26 cellular contexts compared by ENCODE assay signal in genomic region chr2:62326735-62327134, GRCh38.
"Had no signal": no experiment of that assay in that cellular context is flagged by ENCODE, and none has a peak within 500 bp of the region (broad histone marks: within the 10 kb centered on the region; RNA-seq: fewer than 3 reads in every experiment).

No MANE protein-coding gene starts in this region.

- H3K9me3 Mint-ChIP-seq: natural killer cell treated with Interleukin-12 subunit alpha and Interleukin-12 subunit beta and Interleukin-15 and Interleukin-18, amount 100 ng/mL, for 72 hours had no signal

- H3K36me3 ChIP-seq: ovary, right atrium auricular region, right lobe of liver, suprapubic skin, thoracic aorta, tibial artery, upper lobe of right lung had no signal

- FAIRE-seq: keratinocyte, urothelium cell line had no signal

- H3K9me3 ChIP-seq: ovary, right atrium auricular region, right lobe of liver, suprapubic skin, upper lobe of right lung had no signal

- H3K27ac Mint-ChIP-seq: mesothelial cell of epicardium; natural killer cell treated with Interleukin-12 subunit alpha and Interleukin-12 subunit beta and Interleukin-15 and Interleukin-18, amount 100 ng/mL, for 72 hours; progenitor cell of endocrine pancreas; stimulated activated naive B cell treated with anti-CD40 and anti-IgM and Interleukin-4, amounts not matched to agents 10 μg/mL and 1 μg/mL and 100 μg/mL, for 72 hours; stimulated activated naive CD8-positive, alpha-beta T cell treated with anti-CD3 and anti-CD28 coated beads, Interleukin-15, Interleukin-2, amounts not matched to agents 100 ng/mL and 50 ng/mL, for 24 hours had no signal

- ATAC-seq: left cardiac atrium; left lobe of liver; natural killer cell treated with Interleukin-12 subunit alpha and Interleukin-12 subunit beta and Interleukin-15 and Interleukin-18, amount 100 ng/mL, for 72 hours; right lobe of liver; stimulated activated naive B cell treated with anti-CD40 and anti-IgM and Interleukin-4, amounts not matched to agents 10 μg/mL and 1 μg/mL and 100 μg/mL, for 72 hours; upper lobe of right lung had no signal

- H3K4me3 ChIP-seq: lung, ovary, right atrium auricular region, right lobe of liver, suprapubic skin, thoracic aorta, tibial artery, upper lobe of right lung had no signal

- H3K27me3 ChIP-seq: ovary, right atrium auricular region, right lobe of liver, suprapubic skin, tibial artery, upper lobe of right lung had no signal

- H3K27ac ChIP-seq: ovary, right atrium auricular region, right lobe of liver, suprapubic skin, thoracic aorta, tibial artery, upper lobe of right lung had no signal

- DNase-seq: hypothalamus; kidney glomerular epithelial cell; left cardiac atrium; mesendoderm; naive B cell; ovary; right lobe of liver; stimulated activated CD4-positive, alpha-beta T cell treated with anti-CD3 and anti-CD28 coated beads, Interleukin-12 subunit alpha, Interleukin-12 subunit beta, amount 100 ng/mL, for 4 hours; stimulated activated CD4-positive, alpha-beta T cell treated with anti-CD3 and anti-CD28 coated beads, Interleukin-15, amount 100 ng/mL, for 24 hours; stimulated activated CD4-positive, alpha-beta T cell treated with anti-CD3 and anti-CD28 coated beads, Interleukin-2, amount 100 ng/mL, for 24 hours; stimulated activated CD4-positive, alpha-beta T cell treated with anti-CD3 and anti-CD28 coated beads, Interleukin-4, amount 100 ng/mL, for 1 hour; stimulated activated naive B cell treated with anti-CD40 and anti-IgM and Interleukin-4, amounts not matched to agents 10 μg/mL and 1 μg/mL and 100 μg/mL, for 72 hours; tibial artery; trophoblast cell; upper lobe of right lung had no signal

- H3K4me3 Mint-ChIP-seq: mesothelial cell of epicardium; natural killer cell treated with Interleukin-12 subunit alpha and Interleukin-12 subunit beta and Interleukin-15 and Interleukin-18, amount 100 ng/mL, for 72 hours; stimulated activated naive B cell treated with anti-CD40 and anti-IgM and Interleukin-4, amounts not matched to agents 10 μg/mL and 1 μg/mL and 100 μg/mL, for 72 hours; stimulated activated naive CD8-positive, alpha-beta T cell treated with anti-CD3 and anti-CD28 coated beads, Interleukin-15, Interleukin-2, amounts not matched to agents 100 ng/mL and 50 ng/mL, for 24 hours had no signal

- H3K27me3 Mint-ChIP-seq: naive B cell; natural killer cell treated with Interleukin-12 subunit alpha and Interleukin-12 subunit beta and Interleukin-15 and Interleukin-18, amount 100 ng/mL, for 72 hours; progenitor cell of endocrine pancreas; stimulated activated naive B cell treated with anti-CD40 and anti-IgM and Interleukin-4, amounts not matched to agents 10 μg/mL and 1 μg/mL and 100 μg/mL, for 72 hours; stimulated activated naive CD8-positive, alpha-beta T cell treated with anti-CD3 and anti-CD28 coated beads, Interleukin-15, Interleukin-2, amounts not matched to agents 100 ng/mL and 50 ng/mL, for 24 hours had no signal

- H3K4me1 ChIP-seq: right atrium auricular region, right lobe of liver, suprapubic skin, tibial artery, upper lobe of right lung had no signal
